In genomic region chr14:83825836-83826235, GRCh38 we compare ENCODE assay signal across 20 cellular contexts.
DNase-seq lines count a peak whose midpoint lies in the region; TF ChIP-seq lines count a peak whose summit lies in the region.
"Had no signal": no experiment of that assay in that cellular context is flagged by ENCODE, and none has a peak within 500 bp of the region (broad histone marks: within the 10 kb centered on the region; RNA-seq: fewer than 3 reads in every experiment).

No MANE protein-coding gene starts in this region.

- POLR2A ChIA-PET in A673 (lab: Charles Lee; ENCODE audit: low non-redundant PET), result no interaction called here

- H3K4me1 ChIP-seq in A673 (ENCODE audit: insufficient read depth, low read length, poor library complexity, severe bottlenecking), result peaks cover 33% of the 10 kb centered on the region
- peaks cover 28% of the 10 kb centered on the region for H3K4me1 ChIP-seq in SJCRH30
- H3K4me1 ChIP-seq: A549, BE2C, BLaER1 had no signal

- H3K27me3 ChIP-seq in A673 (replicated peaks; ENCODE audit: insufficient read depth, low read depth, low read length, poor library complexity), result no peaks in the 10 kb centered on the region
- no peaks in the 10 kb centered on the region for H3K27me3 ChIP-seq in SJCRH30
- H3K27me3 ChIP-seq: BE2C, BLaER1 had no signal

- TF ChIP-seq CTCF in A673 (conservative IDR thresholded peaks at IDR 0.05; ENCODE audit: low read depth, low read length) (no peak), fibroblast of villous mesenchyme (IDR thresholded peaks at IDR 0.05; ENCODE audit: insufficient read depth, low read depth, low read length) (no peak)

- no peaks in the 10 kb centered on the region for H3K36me3 ChIP-seq in A673 (ENCODE audit: insufficient read depth, low read length, poor library complexity, severe bottlenecking)
- H3K36me3 ChIP-seq in SJCRH30, result no peaks in the 10 kb centered on the region
- H3K36me3 ChIP-seq: BE2C, BLaER1 had no signal

- CTCF ChIA-PET in A673 (lab: Charles Lee), result no interaction called here

- H3K27ac ChIP-seq in A673 (ENCODE audit: low read depth, low read length, poor library complexity, severe bottlenecking) (no peak overlapping the region), SJCRH30 (peak overlapping the region; percentile 57)
- H3K27ac ChIP-seq: 22Rv1, A549, BLaER1 had no signal

- DNase-seq in NCI-H146 (lab: John Stamatoyannopoulos, UW) (peak; percentile 10), NCI-H146 treated with DMSO at 0.1 percent for 48 hours (lab: John Stamatoyannopoulos, UW; ENCODE audit: unreplicated experiment) (no peak), A673 (ENCODE audit: low spot score) (peak; percentile 23), SJCRH30 (no peak), fibroblast of villous mesenchyme (ENCODE audit: low read depth) (peak; percentile 4), KBM-7 (no peak), activated gamma-delta T cell treated with Interleukin-2 at 50 U/mL for 16 hours (no peak)
- DNase-seq: ACHN; BE2C; C1 segment of cervical spinal cord; CD4-positive, alpha-beta memory T cell; CD4-positive, CD25-positive, alpha-beta regulatory T cell; CD8-positive, alpha-beta memory T cell; COR-L47; DMS 273 treated with DMSO at 0.1 percent for 48 hours; DMS79 treated with DMSO at 0.1 percent for 48 hours; GF-D8 had no signal

- no peaks in the 10 kb centered on the region for H3K9me3 ChIP-seq in A673 (ENCODE audit: low read depth, low read length, poor library complexity, severe bottlenecking)
- H3K9me3 ChIP-seq in SJCRH30 (replicated peaks), result no peaks in the 10 kb centered on the region
- H3K9me3 ChIP-seq: A549, BE2C, BLaER1 had no signal

- intact Hi-C loops in A673 (cut with micrococcal nuclease; ENCODE audit: unreplicated experiment), result no loop called here

- H3K4me3 ChIP-seq in A673 (ENCODE audit: low read depth, low read length, poor library complexity, severe bottlenecking) (no peak overlapping the region), SJCRH30 (no peak overlapping the region), fibroblast of villous mesenchyme (ENCODE audit: low read depth, low read length) (no peak overlapping the region)
- H3K4me3 ChIP-seq: A549, BLaER1 had no signal

- in situ Hi-C loops in KBM-7 (cut with MboI; ENCODE audit: low pct_unique_long_range_greater_than_20kb, low sequenced_read_pairs), result no loop called here

- BruUV-seq in A673 (replicated peaks; lab: Mats Ljungman, UMichigan), result no TSS peak

Comparison
In these comparisons a context has a peak if more than half of its experiments do, and no peak if none do; other contexts are left out.
1. DNase-seq: peak in NCI-H146 (single experiment), A673 (single experiment) and fibroblast of villous mesenchyme (single experiment); none in NCI-H146 treated with DMSO at 0.1 percent for 48 hours (single experiment), SJCRH30 (0 of 2), KBM-7 (single experiment) and activated gamma-delta T cell treated with Interleukin-2 at 50 U/mL for 16 hours (single experiment).